ENCODE assay signal across 8 cellular contexts in the genomic region with DNA sequence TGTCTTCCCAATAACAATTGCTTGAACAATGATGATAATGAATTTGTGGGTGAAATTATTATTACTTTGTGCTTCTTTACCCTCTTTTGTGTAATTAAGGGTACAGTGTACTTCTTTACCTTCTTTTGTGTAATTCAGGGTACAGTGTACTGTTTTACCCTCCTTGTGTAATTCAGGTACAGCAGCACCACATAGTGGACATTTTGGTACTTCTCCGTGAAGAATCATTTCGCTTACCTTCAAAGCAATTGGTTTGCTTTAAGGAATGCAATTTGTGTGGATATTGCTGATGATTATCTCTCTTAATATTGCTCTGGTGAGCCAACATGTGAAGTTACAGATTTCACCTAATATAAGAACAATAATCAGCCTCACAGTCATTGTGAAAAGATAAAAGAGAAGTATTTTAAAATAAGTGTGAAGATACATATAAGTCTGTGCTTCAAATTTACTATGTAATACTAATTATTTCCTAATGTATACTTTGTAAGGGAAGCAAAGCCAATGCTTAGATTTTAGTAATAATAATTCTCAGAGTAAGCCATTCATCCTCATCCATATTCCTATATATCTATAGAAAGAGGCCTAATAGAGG. TPM values are rescaled to one million over a fixed set of nuclear protein-coding genes. Genes with fewer than 3 reads are reported as not detected.
A peak's percentile ranks its signal among the peaks of the same experiment; 100 is the strongest.
DNase-seq lines count a peak whose midpoint lies in the region; ATAC-seq and TF ChIP-seq lines count a peak whose summit lies in the region.

No MANE protein-coding gene starts in this region.

- H3K36me3 ChIP-seq in CD8-positive, alpha-beta T cell (ENCODE audit: insufficient read depth, low read length), result no peaks in the 10 kb centered on the region
- no peaks in the 10 kb centered on the region for H3K36me3 ChIP-seq in adipocyte (ENCODE audit: control insufficient read depth, insufficient read depth, low read length, severe bottlenecking)
- H3K36me3 ChIP-seq in spleen, result no peaks in the 10 kb centered on the region

- TF ChIP-seq CTCF in CD8-positive, alpha-beta T cell (IDR thresholded peaks at IDR 0.05), result peak; percentile 72
- TF ChIP-seq CTCF in spleen (IDR thresholded peaks at IDR 0.05 in 8 of 11, conservative IDR thresholded peaks at IDR 0.05 in 3 of 11), result peak; percentile 20 to 70 (median 53)

- intact Hi-C loops in CD8-positive, alpha-beta T cell (cut with DNase I, micrococcal nuclease), result loop anchor here (2.0 to 5.0 kb wide), 7 partner anchors 329 to 1649 kb away; no protein-coding TSS in a partner anchor
- intact Hi-C loops in right cardiac atrium (cut with DNase I), result loop anchor here (5.0 to 10.0 kb wide), 2 partner anchors 569 to 572 kb away; no protein-coding TSS in a partner anchor
- intact Hi-C loops in spleen (cut with DNase I; ENCODE audit: low total_unique reads), result loop anchor here (5.0 to 10.0 kb wide), 2 partner anchors 569 to 722 kb away; no protein-coding TSS in a partner anchor

- no peak overlapping the region for H3K9ac ChIP-seq in adipocyte (ENCODE audit: low read length)

- POLR2A ChIA-PET in CD8-positive, alpha-beta T cell (lab: Charles Lee), result no interaction called here

- ATAC-seq in CD8-positive, alpha-beta T cell, result peak; percentile 57
- ATAC-seq in GM18499 (IDR thresholded peaks at IDR 0.05; ENCODE audit: insufficient read depth, unreplicated experiment) (peak; percentile 60), HG02840 (IDR thresholded peaks at IDR 0.05; ENCODE audit: low FRiP score, unreplicated experiment) (peak; percentile 79), right cardiac atrium (peak; percentile 64 to 78)

- H3K36me3 Mint-ChIP-seq in CD8-positive, alpha-beta T cell, result no peaks in the 10 kb centered on the region

- H3K4me1 ChIP-seq in CD8-positive, alpha-beta T cell (ENCODE audit: insufficient read depth, low read length), result no peaks in the 10 kb centered on the region
- H3K4me1 ChIP-seq in adipocyte (ENCODE audit: control insufficient read depth, insufficient read depth, low read length), result no peaks in the 10 kb centered on the region
- H3K4me1 ChIP-seq in right cardiac atrium (ENCODE audit: control insufficient read depth, insufficient read depth, low read length), result no peaks in the 10 kb centered on the region
- no peaks in the 10 kb centered on the region for H3K4me1 ChIP-seq in spleen

- H3K4me1 Mint-ChIP-seq in CD8-positive, alpha-beta T cell (ENCODE audit: low read depth), result no peaks in the 10 kb centered on the region

- H3K4me3 ChIP-seq in CD8-positive, alpha-beta T cell (ENCODE audit: low read depth, low read length), result no peak overlapping the region
- no peak overlapping the region for H3K4me3 ChIP-seq in adipocyte (ENCODE audit: low read length)
- H3K4me3 ChIP-seq in right cardiac atrium (ENCODE audit: low read length), result no peak overlapping the region
- H3K4me3 ChIP-seq in spleen, result no peak overlapping the region

- H3K27me3 ChIP-seq in CD8-positive, alpha-beta T cell (ENCODE audit: insufficient read depth, low read length), result no peaks in the 10 kb centered on the region
- H3K27me3 ChIP-seq in adipocyte (replicated peaks; ENCODE audit: control insufficient read depth, insufficient read depth, low read length) (no peaks in the 10 kb centered on the region), right cardiac atrium (ENCODE audit: control insufficient read depth, insufficient read depth) (no peaks in the 10 kb centered on the region), spleen (replicated peaks in 1 of 7) (no peaks in the 10 kb centered on the region)

- CTCF ChIA-PET in CD8-positive, alpha-beta T cell (lab: Charles Lee), result interaction anchor here (0.7 to 1.4 kb wide), 11 partner anchors 11 to 1648 kb away, joined by 3 to 7 read pairs (median 4); no protein-coding TSS in a partner anchor

- WGBS in right cardiac atrium, result 6% methylated on average over 2 of the region's 2 CpGs
- 4 to 15% (median 11%) methylated on average over 2 of the region's 2 CpGs for WGBS in spleen, 5 donors

- TF ChIP-seq POLR2A in spleen (IDR thresholded peaks at IDR 0.05), result no peak

- H3K9me3 Mint-ChIP-seq in CD8-positive, alpha-beta T cell, result no peaks in the 10 kb centered on the region

- no peak overlapping the region for H3K27ac Mint-ChIP-seq in CD8-positive, alpha-beta T cell

- H3K4me3 Mint-ChIP-seq in CD8-positive, alpha-beta T cell, result no peak overlapping the region

- H3K27ac ChIP-seq in CD8-positive, alpha-beta T cell (ENCODE audit: low read depth, low read length), result no peak overlapping the region
- H3K27ac ChIP-seq in right cardiac atrium (ENCODE audit: low read length) (no peak overlapping the region), spleen (no peak overlapping the region)

- DNase-seq in CD8-positive, alpha-beta T cell, result peak in 2 of 7 experiments; percentile 26 to 28
- DNase-seq in NCI-H1694 treated with DMSO at 0.1 percent for 48 hours (lab: John Stamatoyannopoulos, UW) (peak; percentile 15), adipocyte (ENCODE audit: low read depth) (peak; percentile 80), right cardiac atrium (no peak), spleen (no peak), UCSD-AML1 (lab: John Stamatoyannopoulos, UW; ENCODE audit: unreplicated experiment) (no peak)

- H3K9me3 ChIP-seq in CD8-positive, alpha-beta T cell (ENCODE audit: low read length), result no peaks in the 10 kb centered on the region
- no peaks in the 10 kb centered on the region for H3K9me3 ChIP-seq in adipocyte (ENCODE audit: control insufficient read depth, low read length)
- no peaks in the 10 kb centered on the region for H3K9me3 ChIP-seq in right cardiac atrium (ENCODE audit: control insufficient read depth, low read length)
- H3K9me3 ChIP-seq in spleen, result no peaks in the 10 kb centered on the region

- peaks cover 2% of the 10 kb centered on the region for H3K27me3 Mint-ChIP-seq in CD8-positive, alpha-beta T cell (ENCODE audit: low read depth)

RNA-seq across cellular contexts. Expression of gene SEC24B, which starts 27.2 kb away (rescaled TPM):
- total RNA-seq in CD8-positive, alpha-beta T cell, result 10 to 100 TPM; 40.6 to 42.9 TPM
- total RNA-seq in right cardiac atrium (10 to 100 TPM; 26.6 to 34.3 (median 28.2) TPM), spleen (10 to 100 TPM; 29.9 to 42.9 (median 35.1) TPM)
- polyA plus RNA-seq in right cardiac atrium (9.4 TPM), spleen (1 to 10 TPM; 7.1 to 10.0 (median 8.0) TPM)

Comparison
In these comparisons a context has a peak if more than half of its experiments do, and no peak if none do; other contexts are left out.
1. DNase-seq: peak in NCI-H1694 treated with DMSO at 0.1 percent for 48 hours (single experiment) and adipocyte (single experiment); none in right cardiac atrium (0 of 3), spleen (single experiment) and UCSD-AML1 (single experiment).
2. Peak in every context shown above with its lines, with median percentiles within 50 percentile points of each other: ATAC-seq.